Comparison of ENCODE assay signal across 8 cellular contexts in genomic region chr9:97696823-97697601, GRCh38. TPM values are rescaled to one million over a fixed set of nuclear protein-coding genes. Genes with fewer than 3 reads are reported as not detected.
DNase-seq lines count a peak whose midpoint lies in the region; ATAC-seq, FAIRE-seq and TF ChIP-seq lines count a peak whose summit lies in the region.

Gene XPA (minus strand): TSS chr9:97697340. CDS start chr9:97697292, 48 bp downstream.

- H3K27ac ChIP-seq in H1 (ENCODE audit: low read depth, low read length), result no peak within 1 kb of the TSS; the same call in 1 of the 2 replicates

- H4K91ac ChIP-seq in H1 (replicated peaks; ENCODE audit: insufficient read length, low read length), result peak within 1 kb of the TSS; percentile 87

- no peaks in the 10 kb centered on the region for H3K9me3 Mint-ChIP-seq in Caco-2 (ENCODE audit: unreplicated experiment)
- no peaks in the 10 kb centered on the region for H3K9me3 Mint-ChIP-seq in activated CD8-positive, alpha-beta memory T cell treated with anti-CD3 and anti-CD28 coated beads, Interleukin-2, amount 10 ng/mL, durations not matched to agents 7 days and 5 days (ENCODE audit: low read depth)

- TF ChIP-seq CTCF in Caco-2 (IDR thresholded peaks at IDR 0.05; ENCODE audit: insufficient read depth in 1 of 2, low read depth in 1 of 2, low read length in 1 of 2, severe bottlenecking in 1 of 2, unreplicated experiment in 1 of 2) (no peak), H1 (IDR thresholded peaks at IDR 0.05; ENCODE audit: control extremely low read depth in 1 of 3, insufficient read depth in 1 of 3, low read depth in 1 of 3, low read length in 3 of 3) (no peak)

- H2BK20ac ChIP-seq in H1 (ENCODE audit: low read length), result no peak within 1 kb of the TSS

- peak; percentile 87 for ATAC-seq in GM21367 (IDR thresholded peaks at IDR 0.05; ENCODE audit: unreplicated experiment)
- peak; percentile 96 for ATAC-seq in activated CD8-positive, alpha-beta memory T cell treated with anti-CD3 and anti-CD28 coated beads, Interleukin-2, amount 10 ng/mL, durations not matched to agents 7 days and 5 days

- H3K4ac ChIP-seq in H1 (replicated peaks; ENCODE audit: insufficient read length, low read depth, low read length), result peak within 1 kb of the TSS; percentile 8

- no peak within 1 kb of the TSS; the same call in 1 of the 2 replicates for H2BK12ac ChIP-seq in H1 (ENCODE audit: low read depth, low read length)

- no peaks in the 10 kb centered on the region for H3K9me3 ChIP-seq in Caco-2
- H3K9me3 ChIP-seq in H1 (ENCODE audit: insufficient read depth in 2 of 2, low read depth in 1 of 2, low read length in 1 of 2), result no peaks in the 10 kb centered on the region

- no peak within 1 kb of the TSS for H3K14ac ChIP-seq in H1 (ENCODE audit: insufficient read length)

- H3K36me3 ChIP-seq in Caco-2 (ENCODE audit: control insufficient read depth, insufficient read depth, low read length) (no peaks in the 10 kb centered on the region), H1 (ENCODE audit: control insufficient read depth in 2 of 4, insufficient read depth in 4 of 4, low read length in 3 of 4) (no peaks in the 10 kb centered on the region)

- H2BK5ac ChIP-seq in H1 (ENCODE audit: low read depth, low read length), result no peak within 1 kb of the TSS; the same call in 1 of the 2 replicates

- H4K20me1 ChIP-seq in H1 (replicated peaks in 1 of 2; ENCODE audit: control insufficient read depth in 1 of 2, insufficient read depth in 2 of 2, low read length in 2 of 2), result peaks cover 0 to 2% of the 10 kb centered on the region in 2 experiments

- H4K8ac ChIP-seq in H1 (ENCODE audit: extremely low read depth, insufficient read depth, low read length), result peak within 1 kb of the TSS; percentile 57; the same call in 1 of the 2 replicates

- TF ChIP-seq POLR2A in H1 (IDR thresholded peaks at IDR 0.05; ENCODE audit: control extremely low read depth in 1 of 2, low read depth in 2 of 2, low read length in 2 of 2), result peak; percentile 60 to 89

- peak within 1 kb of the TSS; percentile 88; the same call in 1 of the 2 replicates for H3K18ac ChIP-seq in H1 (ENCODE audit: extremely low read depth, low read length)

- CTCF ChIA-PET in Caco-2 (lab: Charles Lee), result interaction anchor here (0.6 to 1.5 kb wide), 7 partner anchors 17 to 204 kb away, joined by 3 to 4 read pairs (median 3); partner anchors contain the start of gene TSTD2
- CTCF ChIA-PET in activated CD8-positive, alpha-beta memory T cell treated with anti-CD3 and anti-CD28 coated beads, Interleukin-2, amount 10 ng/mL, durations not matched to agents 7 days and 5 days (lab: Charles Lee), result interaction anchor here (0.9 to 2.1 kb wide), 9 partner anchors 9 to 205 kb away, joined by 3 to 7 read pairs (median 4); partner anchors contain the start of genes NCBP1 and TSTD2
- CTCF ChIA-PET in H1 (lab: Charles Lee; ENCODE audit: partially characterized antibody), result interaction anchor here (1.2 to 3.5 kb wide), 2 partner anchors 135 to 204 kb away, joined by 3 to 17 read pairs; no protein-coding TSS in a partner anchor

- H2BK120ac ChIP-seq in H1 (replicated peaks; ENCODE audit: low read depth, low read length), result no peak within 1 kb of the TSS

- H3K4me1 ChIP-seq in Caco-2 (peaks cover 14% of the 10 kb centered on the region; the same call in 1 of the 2 replicates), H1 (replicated peaks in 1 of 4; ENCODE audit: control insufficient read depth in 3 of 4, insufficient read depth in 4 of 4, low read length in 3 of 4) (peaks cover 0 to 4% (median 1%) of the 10 kb centered on the region in 4 experiments; a peak in 2 of 7 replicates)

- POLR2A ChIA-PET in Caco-2 (lab: Charles Lee) (interaction anchor here (0.5 to 1.8 kb wide), 11 partner anchors 12 to 1111 kb away, joined by 3 to 12 read pairs (median 4); partner anchors contain the start of genes ANP32B, NCBP1, TRMO and TSTD2), H1 (lab: Charles Lee; ENCODE audit: partially characterized antibody) (interaction anchor here (0.6 to 2.2 kb wide), 7 partner anchors 8 to 39 kb away, joined by 3 to 8 read pairs (median 4); no protein-coding TSS in a partner anchor)

- DNase-seq in Caco-2, result peak; percentile 98
- peak; percentile 94 for DNase-seq in HTR-8/SVneo (ENCODE audit: insufficient read length, low spot score)
- peak; percentile 81 for DNase-seq in NOMO-1 treated with DMSO at 0.1 percent for 48 hours (lab: John Stamatoyannopoulos, UW; ENCODE audit: unreplicated experiment)
- DNase-seq in activated CD8-positive, alpha-beta memory T cell treated with anti-CD3 and anti-CD28 coated beads, Interleukin-2, amount 10 ng/mL, durations not matched to agents 7 days and 5 days, result peak; percentile 98
- peak; percentile 70 to 96 for DNase-seq in H1 (ENCODE audit: low read depth in 1 of 2, low spot score in 2 of 2)
- peak; percentile 100 for DNase-seq in mesenteric fat pad (ENCODE audit: low spot score)
- DNase-seq in stimulated activated CD8-positive, alpha-beta memory T cell treated with anti-CD3 and anti-CD28 coated beads, Interleukin-15, amount 100 ng/mL, for 1 hour (ENCODE audit: low read depth), result peak; percentile 94

- no peak within 1 kb of the TSS for H2AK5ac ChIP-seq in H1 (ENCODE audit: low read depth, low read length)

- intact Hi-C loops in Caco-2 (cut with micrococcal nuclease; ENCODE audit: unreplicated experiment), result loop anchor here (2.0 to 5.0 kb wide), 2 partner anchors 64 to 205 kb away; partner anchors contain the start of genes NCBP1 and TSTD2

- no peaks in the 10 kb centered on the region for H3K27me3 Mint-ChIP-seq in Caco-2 (ENCODE audit: insufficient read depth, unreplicated experiment)
- peaks cover 3% of the 10 kb centered on the region for H3K27me3 Mint-ChIP-seq in activated CD8-positive, alpha-beta memory T cell treated with anti-CD3 and anti-CD28 coated beads, Interleukin-2, amount 10 ng/mL, durations not matched to agents 7 days and 5 days

- peak within 1 kb of the TSS; percentile 78 for H3K4me3 Mint-ChIP-seq in Caco-2 (ENCODE audit: unreplicated experiment)
- H3K4me3 Mint-ChIP-seq in activated CD8-positive, alpha-beta memory T cell treated with anti-CD3 and anti-CD28 coated beads, Interleukin-2, amount 10 ng/mL, durations not matched to agents 7 days and 5 days, result peak within 1 kb of the TSS; percentile 86

- peak within 1 kb of the TSS; percentile 67 for H4K5ac ChIP-seq in H1 (ENCODE audit: insufficient read length, low read depth, low read length)

- peak within 1 kb of the TSS; percentile 94 for H2AFZ ChIP-seq in H1 (ENCODE audit: low read length)

- H2BK15ac ChIP-seq in H1 (ENCODE audit: low read length), result no peak within 1 kb of the TSS

- H3K79me1 ChIP-seq in H1 (ENCODE audit: low read depth, low read length), result no peaks in the 10 kb centered on the region

- TF ChIP-seq RAD21 in H1 (IDR thresholded peaks at IDR 0.05 in 1 of 2, conservative IDR thresholded peaks at IDR 0.05 in 1 of 2; ENCODE audit: low read depth in 2 of 2, low read length in 2 of 2), result no peak

- H3K27me3 ChIP-seq in Caco-2 (replicated peaks; ENCODE audit: control insufficient read depth, insufficient read depth, low read length), result no peaks in the 10 kb centered on the region
- peaks cover 0 to 15% (median 11%) of the 10 kb centered on the region in 4 experiments; a peak in 6 of 7 replicates for H3K27me3 ChIP-seq in H1 (replicated peaks in 1 of 4; ENCODE audit: control insufficient read depth in 3 of 4, extremely low read depth in 1 of 4, insufficient read depth in 3 of 4, low read length in 3 of 4)

- no peak for TF ChIP-seq EP300 in H1 (IDR thresholded peaks at IDR 0.05; ENCODE audit: borderline replicate concordance in 1 of 2, low read depth in 2 of 2, low read length in 2 of 2)

- H3K56ac ChIP-seq in H1 (replicated peaks; ENCODE audit: insufficient read length, low read depth, low read length), result no peak within 1 kb of the TSS

- H3K79me2 ChIP-seq in H1 (ENCODE audit: control insufficient read depth in 1 of 2, insufficient read depth in 2 of 2, low read length in 2 of 2), result no peaks in the 10 kb centered on the region

- H3K36me3 Mint-ChIP-seq in Caco-2 (ENCODE audit: insufficient read depth, unreplicated experiment), result peaks cover 9% of the 10 kb centered on the region
- peaks cover 15% of the 10 kb centered on the region for H3K36me3 Mint-ChIP-seq in activated CD8-positive, alpha-beta memory T cell treated with anti-CD3 and anti-CD28 coated beads, Interleukin-2, amount 10 ng/mL, durations not matched to agents 7 days and 5 days

- peak within 1 kb of the TSS; percentile 76 to 82 for H3K4me2 ChIP-seq in H1 (ENCODE audit: insufficient read depth in 1 of 2, low read depth in 2 of 2, low read length in 2 of 2)

- H3K9ac ChIP-seq in H1 (replicated peaks in 1 of 4; ENCODE audit: extremely low read depth in 1 of 4, low read depth in 3 of 4, low read length in 3 of 4), result peak within 1 kb of the TSS in 3 of 4 experiments; percentile 46 to 59 (median 51); a peak in 6 of 7 replicates

- BruUV-seq in Caco-2 (replicated peaks; lab: Mats Ljungman, UMichigan), result no TSS peak

- FAIRE-seq in HTR-8/SVneo (lab: Jason Lieb, UNC) (no peak), H1 (lab: Jason Lieb, UNC) (no peak)

- H3K23me2 ChIP-seq in H1 (ENCODE audit: low read depth, low read length), result peaks cover 9% of the 10 kb centered on the region; the same call in 1 of the 2 replicates

- H3K4me3 ChIP-seq in Caco-2 (ENCODE audit: low read depth, low read length) (peak within 1 kb of the TSS; percentile 66), H1 (ENCODE audit: extremely low read depth in 1 of 4, insufficient read depth in 2 of 4, low read depth in 3 of 4, low read length in 4 of 4) (peak within 1 kb of the TSS; percentile 64 to 80 (median 74))

- H3K4me1 Mint-ChIP-seq in Caco-2 (ENCODE audit: low read depth, unreplicated experiment), result peaks cover 41% of the 10 kb centered on the region
- peaks cover 48% of the 10 kb centered on the region for H3K4me1 Mint-ChIP-seq in activated CD8-positive, alpha-beta memory T cell treated with anti-CD3 and anti-CD28 coated beads, Interleukin-2, amount 10 ng/mL, durations not matched to agents 7 days and 5 days

- H3K23ac ChIP-seq in H1 (ENCODE audit: insufficient read length), result no peak within 1 kb of the TSS

- 2% methylated on average over 55 of the region's 80 CpGs; no CpG with 5 or more reads in 1 of the 2 experiments for WGBS in H1 (ENCODE audit: extremely low coverage in 1 of 2, insufficient coverage in 1 of 2, insufficient read length in 1 of 2, insufficient replicate concordance in 2 of 2, low coverage in 1 of 2, low lambda C conversion rate in 2 of 2, missing lambda C conversion rate in 1 of 2), 2 experiments

- H3K27ac Mint-ChIP-seq in Caco-2 (ENCODE audit: unreplicated experiment), result peak within 1 kb of the TSS; percentile 68
- H3K27ac Mint-ChIP-seq in activated CD8-positive, alpha-beta memory T cell treated with anti-CD3 and anti-CD28 coated beads, Interleukin-2, amount 10 ng/mL, durations not matched to agents 7 days and 5 days, result peak within 1 kb of the TSS; percentile 93

RNA-seq across cellular contexts. Expression of gene XPA, which starts in this region (rescaled TPM):
- total RNA-seq in Caco-2 (2022), result 15.6 and 18.8 TPM in 2 replicates
- total RNA-seq in activated CD8-positive, alpha-beta memory T cell treated with anti-CD3 and anti-CD28 coated beads, Interleukin-2, amount 10 ng/mL, durations not matched to agents 7 days and 5 days, result 10 to 100 TPM in 1 of 2 experiments, 1 to 10 TPM in 1; 7.8 to 11.8 TPM
- total RNA-seq in H1 (2021; fragmentation: NEBNext Ultra II Directional; extraction: Animal tissue kit (Norgen Biotek cat#: 25700)), result 2.6 and 3.1 TPM in 2 replicates
- 0.17 and 0.24 TPM in 2 replicates for polyA plus RNA-seq in H1 (2011; rRNA removed)
- polyA plus RNA-seq in H1 (2011; cell fraction: cytosol; rRNA removed), result 0.74 TPM
- 0.40 TPM for polyA plus RNA-seq in H1 (2011; cell fraction: nucleus; rRNA removed)
- 1.9 to 3.1 TPM (median 2.6 TPM) in 4 replicates for polyA plus RNA-seq in H1 (2012, experiment 1 of 2)
- 0.64 TPM for polyA plus RNA-seq in H1 (2012, experiment 2 of 2)
- polyA plus RNA-seq in H1 (2013, experiment 1 of 2), result 5.1 TPM
- polyA plus RNA-seq in H1 (2013, experiment 2 of 2), result 4.8 TPM
- polyA minus RNA-seq in H1 (2011; rRNA and poly(A)+ RNA removed), result 0.19 and 0.32 TPM in 2 replicates
- not detected for polyA minus RNA-seq in H1 (2011; cell fraction: cytosol; rRNA and poly(A)+ RNA removed)
- polyA minus RNA-seq in H1 (2011; cell fraction: nucleus; rRNA and poly(A)+ RNA removed), result 1.00 TPM
- total RNA-seq in mesenteric fat pad, result 16.7 TPM
